Comparison of ENCODE assay signal across 1 cellular context in the genomic region with DNA sequence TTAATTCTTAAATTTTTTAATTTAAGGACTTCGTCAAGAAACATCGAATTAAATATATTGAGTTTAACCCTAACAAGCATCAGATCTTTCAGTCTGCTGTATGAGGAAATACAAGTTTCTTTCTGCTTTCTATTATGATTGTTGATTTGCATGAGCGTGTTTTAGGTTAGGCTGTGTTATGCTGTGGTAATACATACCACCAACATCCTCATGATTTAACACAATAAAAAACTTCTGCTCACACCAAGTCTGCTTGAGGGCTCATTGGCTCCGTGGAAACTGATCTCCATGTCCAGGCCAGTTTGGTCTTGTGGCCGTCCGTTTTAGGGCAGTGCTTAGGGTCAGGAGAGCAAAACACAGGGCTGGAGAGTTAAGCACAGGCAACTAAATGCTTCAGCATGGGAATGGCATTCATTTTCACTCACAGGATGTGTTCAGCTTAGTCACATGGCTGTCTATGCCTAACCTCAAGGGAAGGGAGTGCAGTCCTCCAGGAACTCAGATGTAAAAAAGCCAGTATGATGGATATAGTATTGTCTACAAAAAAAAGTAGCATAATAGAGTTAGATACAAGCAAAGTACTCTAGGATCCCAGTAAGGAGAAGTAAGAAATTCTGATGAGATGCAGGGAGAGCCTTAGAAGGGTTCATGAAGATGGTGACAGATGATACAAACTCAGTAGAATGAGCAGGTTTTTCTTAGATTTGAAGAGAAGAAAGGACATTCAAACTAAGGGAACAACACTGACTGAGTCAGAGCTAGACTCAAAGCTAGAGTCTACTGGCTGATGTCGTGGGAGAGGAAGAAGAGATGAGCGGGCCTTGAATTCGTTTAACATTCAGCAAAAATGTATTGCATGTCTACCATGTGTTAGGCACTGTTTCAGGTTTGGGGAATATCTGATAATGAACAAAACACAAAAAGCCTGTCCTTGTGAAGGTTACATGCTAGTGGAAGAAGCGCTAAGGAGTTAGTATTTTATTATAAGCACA.
TF ChIP-seq lines count a peak whose summit lies in the region.

No MANE protein-coding gene starts in this region.

TF ChIP-seq in SK-N-SH, 30 proteins besides CTCF, POLR2A, EP300 and RAD21 (continued from another document):
- TF ChIP-seq GATA2 (CRISPR knock-in tag; IDR thresholded peaks at IDR 0.05), result no peak
- no peak for TF ChIP-seq CHD2 (IDR thresholded peaks at IDR 0.05; ENCODE audit: low read length, partially characterized antibody)
- TF ChIP-seq ZBTB33 (IDR thresholded peaks at IDR 0.05; ENCODE audit: borderline replicate concordance, low read depth), result no peak
- no peak for TF ChIP-seq JUND (IDR thresholded peaks at IDR 0.05)
- TF ChIP-seq, protein P1, sequence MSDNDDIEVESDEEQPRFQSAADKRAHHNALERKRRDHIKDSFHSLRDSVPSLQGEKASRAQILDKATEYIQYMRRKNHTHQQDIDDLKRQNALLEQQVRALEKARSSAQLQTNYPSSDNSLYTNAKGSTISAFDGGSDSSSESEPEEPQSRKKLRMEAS (IDR thresholded peaks at IDR 0.05; ENCODE audit: low read depth), result peak; percentile 80
